13 cellular contexts compared by ENCODE assay signal in the genomic region with DNA sequence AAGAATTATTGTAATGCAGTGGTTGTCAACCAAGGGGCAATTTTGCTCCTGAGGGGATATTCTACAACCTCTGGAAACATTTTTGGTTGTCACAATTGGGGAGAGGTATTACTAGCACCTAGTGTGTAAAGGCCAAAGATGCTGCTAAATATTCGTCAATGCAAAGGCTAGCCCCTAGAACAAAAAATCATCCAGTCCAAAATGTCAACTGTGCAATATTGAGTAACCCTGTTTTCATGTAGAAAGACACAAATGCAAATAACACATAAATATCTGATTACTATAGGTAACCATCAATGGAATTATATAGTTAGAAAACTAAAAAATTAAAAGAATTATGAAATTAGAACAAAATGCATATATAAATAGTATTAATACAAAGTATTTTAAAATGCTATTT. TPM values are rescaled to one million over a fixed set of nuclear protein-coding genes. Genes with fewer than 3 reads are reported as not detected.
DNase-seq lines count a peak whose midpoint lies in the region; ATAC-seq and TF ChIP-seq lines count a peak whose summit lies in the region.
"Had no signal": no experiment of that assay in that cellular context is flagged by ENCODE, and none has a peak within 500 bp of the region (broad histone marks: within the 10 kb centered on the region; RNA-seq: fewer than 3 reads in every experiment).

No MANE protein-coding gene starts in this region.

- H3K9me3 ChIP-seq in heart left ventricle = no peaks in the 10 kb centered on the region
- H3K9me3 ChIP-seq in liver (ENCODE audit: control insufficient read depth in 4 of 4, low read length in 3 of 4) = no peaks in the 10 kb centered on the region
- no peaks in the 10 kb centered on the region for H3K9me3 ChIP-seq in upper lobe of right lung

- no peak overlapping the region for H3K4me3 Mint-ChIP-seq in activated T-helper 17 cell treated with anti-CD3 and anti-CD28 coated beads, Interleukin-2, amount 50 U/mL, for 72 hours
- H3K4me3 Mint-ChIP-seq: central memory CD8-positive, alpha-beta T cell had no signal

- TF ChIP-seq RAD21 in liver (IDR thresholded peaks at IDR 0.05) = no peak

- H3K4me3 ChIP-seq in heart left ventricle (no peak overlapping the region), liver (ENCODE audit: low read depth in 1 of 3, low read length in 3 of 3) (no peak overlapping the region), upper lobe of right lung (no peak overlapping the region)

- peaks cover 0 to 28% (median 3%) of the 10 kb centered on the region in 9 donors for H3K36me3 ChIP-seq in heart left ventricle
- H3K36me3 ChIP-seq in liver (ENCODE audit: control insufficient read depth in 4 of 4, insufficient read depth in 3 of 4, low read depth in 1 of 4, low read length in 3 of 4) = peaks cover 0 to 3% (median 0%) of the 10 kb centered on the region in 4 donors
- peaks cover 14% of the 10 kb centered on the region for H3K36me3 ChIP-seq in upper lobe of right lung

- peak overlapping the region; percentile 93 for H3K27ac Mint-ChIP-seq in activated T-helper 17 cell treated with anti-CD3 and anti-CD28 coated beads, Interleukin-2, amount 50 U/mL, for 72 hours

- DNase-seq in heart left ventricle = no peak
- no peak for DNase-seq in cardiac septum (ENCODE audit: low spot score)
- DNase-seq in upper lobe of right lung = no peak
- no peak for DNase-seq in NCI-H146 (lab: John Stamatoyannopoulos, UW)
- DNase-seq in activated CD4-positive, CD25-positive, alpha-beta regulatory T cell treated with anti-CD3 and anti-CD28 coated beads, Interleukin-2, amount 50 U/mL, for 72 hours = no peak
- DNase-seq in midbrain (lab: John Stamatoyannopoulos, UW) = no peak
- DNase-seq: activated naive CD4-positive, alpha-beta T cell; islet precursor cell; NCI-H2029; NCI-H524 treated with DMSO at 0.1 percent for 48 hours had no signal

- 0 to 83% (median 0%) methylated on average over 1 of the region's 1 CpG for WGBS in heart left ventricle, 4 donors
- 11% methylated on average over 1 of the region's 1 CpG for WGBS in liver

- H3K4me1 Mint-ChIP-seq in activated T-helper 17 cell treated with anti-CD3 and anti-CD28 coated beads, Interleukin-2, amount 50 U/mL, for 72 hours = peaks cover 56% of the 10 kb centered on the region

- no peak overlapping the region for H3K9ac ChIP-seq in liver (ENCODE audit: low read depth in 1 of 2, low read length in 2 of 2)

- ATAC-seq in heart left ventricle (no peak), upper lobe of right lung (no peak)
- no peak for ATAC-seq in activated T-helper 17 cell treated with anti-CD3 and anti-CD28 coated beads, Interleukin-2, amount 50 U/mL, for 72 hours (replicated peaks)

- no peaks in the 10 kb centered on the region for H3K27me3 ChIP-seq in heart left ventricle
- no peaks in the 10 kb centered on the region for H3K27me3 ChIP-seq in liver (ENCODE audit: control insufficient read depth in 4 of 4, insufficient read depth in 4 of 4, low read length in 3 of 4)
- no peaks in the 10 kb centered on the region for H3K27me3 ChIP-seq in upper lobe of right lung

- intact Hi-C loops in heart left ventricle (cut with DNase I) (no loop called here), cardiac septum (cut with DNase I) (no loop called here), upper lobe of right lung (cut with DNase I) (no loop called here)

- H3K27ac ChIP-seq in heart left ventricle = peak overlapping the region in 8 of 12 donors; percentile 4 to 89 (median 21)
- peak overlapping the region; percentile 17 to 26 for H3K27ac ChIP-seq in liver (ENCODE audit: low read depth in 1 of 2, low read length in 2 of 2)
- peak overlapping the region; percentile 78 for H3K27ac ChIP-seq in upper lobe of right lung

- peaks cover 96% of the 10 kb centered on the region for H3K36me3 Mint-ChIP-seq in activated T-helper 17 cell treated with anti-CD3 and anti-CD28 coated beads, Interleukin-2, amount 50 U/mL, for 72 hours (ENCODE audit: low read depth)

- no peaks in the 10 kb centered on the region for H3K27me3 Mint-ChIP-seq in activated T-helper 17 cell treated with anti-CD3 and anti-CD28 coated beads, Interleukin-2, amount 50 U/mL, for 72 hours
- H3K27me3 Mint-ChIP-seq: central memory CD8-positive, alpha-beta T cell had no signal

- no peak for TF ChIP-seq POLR2A in heart left ventricle (IDR thresholded peaks at IDR 0.05)

- H3K4me1 ChIP-seq in heart left ventricle (peaks cover 0 to 84% (median 54%) of the 10 kb centered on the region in 12 donors), liver (ENCODE audit: control insufficient read depth in 4 of 4, insufficient read depth in 4 of 4, low read length in 3 of 4) (peaks cover 0 to 4% (median 0%) of the 10 kb centered on the region in 4 donors), upper lobe of right lung (peaks cover 77% of the 10 kb centered on the region)

- no peak for TF ChIP-seq CTCF in heart left ventricle (IDR thresholded peaks at IDR 0.05)
- no peak for TF ChIP-seq CTCF in liver (IDR thresholded peaks at IDR 0.05; ENCODE audit: low read depth, low read length, missing input control)
- no peak for TF ChIP-seq CTCF in upper lobe of right lung (IDR thresholded peaks at IDR 0.05)

- H3K9me3 Mint-ChIP-seq in activated T-helper 17 cell treated with anti-CD3 and anti-CD28 coated beads, Interleukin-2, amount 50 U/mL, for 72 hours = no peaks in the 10 kb centered on the region
- H3K9me3 Mint-ChIP-seq: central memory CD8-positive, alpha-beta T cell had no signal

TF ChIP-seq in liver, 16 proteins besides CTCF, POLR2A, EP300 and RAD21:
- no peak for TF ChIP-seq RXRA (IDR thresholded peaks at IDR 0.05)
- no peak for TF ChIP-seq MAX (IDR thresholded peaks at IDR 0.05)
- no peak for TF ChIP-seq NR2F2 (IDR thresholded peaks at IDR 0.05)
- TF ChIP-seq ATF3 (IDR thresholded peaks at IDR 0.05) = no peak
- TF ChIP-seq EGR1 (IDR thresholded peaks at IDR 0.05; ENCODE audit: low read depth in 2 of 2) = no peak

RNA-seq across cellular contexts. Expression of gene RNF145, which starts 26.1 kb away (rescaled TPM):
- total RNA-seq in heart left ventricle = 10 to 100 TPM; 15.5 to 47.0 (median 25.2) TPM
- 10 to 100 TPM in 1 of 2 donors, 1 to 10 TPM in 1; 6.2 to 69.0 TPM for polyA plus RNA-seq in heart left ventricle
- total RNA-seq in cardiac septum = 25.4 TPM
- total RNA-seq in activated T-helper 17 cell treated with anti-CD3 and anti-CD28 coated beads, Interleukin-2, amount 50 U/mL, for 72 hours = 100 to 1,000 TPM in 1 of 2 donors, 10 to 100 TPM in 1; 88.3 to 111 TPM
- 10 to 100 TPM; 13.0 to 34.6 TPM for total RNA-seq in liver
- 10 to 100 TPM in 1 of 2 donors, 1 to 10 TPM in 1; 2.9 to 10.5 TPM for polyA plus RNA-seq in liver
- total RNA-seq in upper lobe of right lung = 220 TPM

Comparison
In these comparisons a context has a peak if more than half of its experiments do, and no peak if none do; other contexts are left out.
1. H3K27ac ChIP-seq: peak in every context shown above with its lines; median percentile 78 in upper lobe of right lung; 22 in liver; 21 in heart left ventricle.